35 cellular contexts compared by ENCODE assay signal in genomic region chr12:11939223-11939622, GRCh38.
"Had no signal": no experiment of that assay in that cellular context is flagged by ENCODE, and none has a peak within 500 bp of the region (broad histone marks: within the 10 kb centered on the region; RNA-seq: fewer than 3 reads in every experiment).

No MANE protein-coding gene starts in this region.

- H3K4me3 ChIP-seq: MG63 had no signal

- H3K27me3 ChIP-seq: MG63 had no signal

- H3K36me3 ChIP-seq: MG63 had no signal

- DNase-seq: Karpas-422, Kasumi-1, MG63, MM.1S, MV-4-11, NCI-H1048, NCI-H1092, NCI-H1092 treated with DMSO at 0.1 percent for 48 hours, NCI-H1105, NCI-H1105 treated with DMSO at 0.1 percent for 48 hours, NCI-H1417, NCI-H1417 treated with DMSO at 0.1 percent for 48 hours, NCI-H1436, NCI-H1436 treated with DMSO at 0.1 percent for 48 hours, NCI-H146, NCI-H1694, NCI-H1694 treated with DMSO at 0.1 percent for 48 hours, NCI-H187, NCI-H187 treated with DMSO at 0.1 percent for 48 hours, NCI-H1930, NCI-H2029, NCI-H2029 treated with DMSO at 0.1 percent for 48 hours, NCI-H2081, NCI-H2081 treated with DMSO at 0.1 percent for 48 hours, NCI-H2107, NCI-H2171, NCI-H2171 treated with DMSO at 0.1 percent for 48 hours, NCI-H2227 treated with DMSO at 0.1 percent for 48 hours, NCI-H226, NCI-H345, NCI-H446, NCI-H446 treated with DMSO at 0.1 percent for 48 hours, NCI-H510A, NCI-H510A treated with DMSO at 0.1 percent for 48 hours, NCI-H524 had no signal
